12 cellular contexts compared by ENCODE assay signal in genomic region chr1:2216767-2217058, GRCh38. TPM values are rescaled to one million over a fixed set of nuclear protein-coding genes. Genes with fewer than 3 reads are reported as not detected.
DNase-seq lines count a peak whose midpoint lies in the region; ATAC-seq, FAIRE-seq and TF ChIP-seq lines count a peak whose summit lies in the region.
"Had no signal": no experiment of that assay in that cellular context is flagged by ENCODE, and none has a peak within 500 bp of the region (broad histone marks: within the 10 kb centered on the region; RNA-seq: fewer than 3 reads in every experiment).

No MANE protein-coding gene starts in this region.

- peak in 2 of 3 donors; percentile 16 to 63 for DNase-seq in right cardiac atrium
- no peak for DNase-seq in right atrium auricular region (ENCODE audit: low spot score)
- no peak for DNase-seq in H1 (ENCODE audit: low read depth in 1 of 2, low spot score in 2 of 2)
- no peak for DNase-seq in spleen
- DNase-seq in trophoblast cell, result no peak
- DNase-seq: Calu3; CD8-positive, alpha-beta T cell; DMS79 treated with DMSO at 0.1 percent for 48 hours; GF-D8 had no signal

- H3K27ac ChIP-seq in right cardiac atrium (ENCODE audit: low read length) (no peak overlapping the region), right atrium auricular region (no peak overlapping the region), H1 (ENCODE audit: low read depth, low read length) (no peak overlapping the region), spleen (peak overlapping the region in 5 of 8 donors; percentile 89 to 96 (median 93)), trophoblast cell (ENCODE audit: low read depth, low read length) (no peak overlapping the region)
- H3K27ac ChIP-seq: BLaER1 treated with 17β-estradiol and CSF1 and Interleukin-3, amounts not matched to agents 10 nM and 100 nM had no signal

- no peak for FAIRE-seq in H1 (lab: Jason Lieb, UNC)

- no peak for TF ChIP-seq CTCF in right atrium auricular region (IDR thresholded peaks at IDR 0.05)
- no peak for TF ChIP-seq CTCF in H1 (IDR thresholded peaks at IDR 0.05; ENCODE audit: control extremely low read depth in 1 of 3, insufficient read depth in 1 of 3, low read depth in 1 of 3, low read length in 3 of 3)
- TF ChIP-seq CTCF in spleen (IDR thresholded peaks at IDR 0.05 in 8 of 11, conservative IDR thresholded peaks at IDR 0.05 in 3 of 11), result no peak

- 0 out of 2 replicates have a peak overlapping the region, but pooled peaks have one; percentile 81 for H2BK15ac ChIP-seq in H1 (ENCODE audit: low read length)

- no peak overlapping the region for H2AFZ ChIP-seq in H1 (ENCODE audit: low read length)
- no peak overlapping the region for H2AFZ ChIP-seq in trophoblast cell (ENCODE audit: insufficient read depth, low read length, poor library complexity)

- 80% methylated on average over 7 of the region's 7 CpGs for WGBS in right cardiac atrium
- WGBS in H1 (ENCODE audit: extremely low coverage in 1 of 2, insufficient coverage in 1 of 2, insufficient read length in 1 of 2, insufficient replicate concordance in 2 of 2, low coverage in 1 of 2, low lambda C conversion rate in 2 of 2, missing lambda C conversion rate in 1 of 2), 2 experiments, result 85% methylated on average over 7 of the region's 7 CpGs; no CpG with 5 or more reads in 1 of the 2 experiments
- WGBS in spleen, 5 donors, result 68 to 89% (median 76%) methylated on average over 6 to 7 of the region's 7 CpGs
- WGBS in trophoblast cell (ENCODE audit: extremely low coverage, insufficient coverage, insufficient read length), result no CpG with 5 or more reads among the region's 7 CpGs

- no peak overlapping the region for H3K56ac ChIP-seq in H1 (replicated peaks; ENCODE audit: insufficient read length, low read depth, low read length)

- H3K4me1 ChIP-seq in right cardiac atrium (ENCODE audit: control insufficient read depth, insufficient read depth, low read length) (peaks cover 19% of the 10 kb centered on the region), right atrium auricular region (peaks cover 0 to 36% of the 10 kb centered on the region in 2 donors), H1 (replicated peaks in 1 of 4; ENCODE audit: control insufficient read depth in 3 of 4, insufficient read depth in 4 of 4, low read length in 3 of 4) (peaks cover 0 to 16% (median 11%) of the 10 kb centered on the region in 4 experiments; a peak in 6 of 7 replicates), spleen (peaks cover 17 to 55% (median 48%) of the 10 kb centered on the region in 6 donors), trophoblast cell (ENCODE audit: control insufficient read depth in 1 of 2, insufficient read depth in 2 of 2, low read length in 2 of 2) (peaks cover 23 to 24% of the 10 kb centered on the region in 2 experiments)

- H4K20me1 ChIP-seq in H1 (replicated peaks in 1 of 2; ENCODE audit: control insufficient read depth in 1 of 2, insufficient read depth in 2 of 2, low read length in 2 of 2), result no peaks in the 10 kb centered on the region
- H4K20me1 ChIP-seq: BLaER1 treated with 17β-estradiol and CSF1 and Interleukin-3, amounts not matched to agents 10 nM and 100 nM had no signal

- CTCF ChIA-PET in H1 (lab: Charles Lee; ENCODE audit: partially characterized antibody), result interaction anchor here (1.0 to 2.6 kb wide), 3 partner anchors 9 to 165 kb away, joined by 3 to 12 read pairs (median 8); no protein-coding TSS in a partner anchor

- TF ChIP-seq POLR2A in H1 (IDR thresholded peaks at IDR 0.05; ENCODE audit: control extremely low read depth in 1 of 2, low read depth in 2 of 2, low read length in 2 of 2) (no peak), spleen (IDR thresholded peaks at IDR 0.05) (no peak)

- no peak overlapping the region for H2AK5ac ChIP-seq in H1 (ENCODE audit: low read depth, low read length)
- no peak overlapping the region for H2AK5ac ChIP-seq in trophoblast cell (ENCODE audit: low read length)

- peak overlapping the region; percentile 43; the same call in 1 of the 2 replicates for H4K8ac ChIP-seq in H1 (ENCODE audit: extremely low read depth, insufficient read depth, low read length)
- no peak overlapping the region for H4K8ac ChIP-seq in trophoblast cell (ENCODE audit: low read depth, low read length)

- H4K5ac ChIP-seq in H1 (ENCODE audit: insufficient read length, low read depth, low read length), result no peak overlapping the region

- no peak overlapping the region for H4K12ac ChIP-seq in trophoblast cell (ENCODE audit: low read depth, low read length)

- H3K9ac ChIP-seq in H1 (replicated peaks in 1 of 4; ENCODE audit: extremely low read depth in 1 of 4, low read depth in 3 of 4, low read length in 3 of 4) (no peak overlapping the region), trophoblast cell (ENCODE audit: low read length) (no peak overlapping the region)
- H3K9ac ChIP-seq: BLaER1 treated with 17β-estradiol and CSF1 and Interleukin-3, amounts not matched to agents 10 nM and 100 nM had no signal

- H3K4ac ChIP-seq in H1 (replicated peaks; ENCODE audit: insufficient read length, low read depth, low read length), result no peak overlapping the region
- no peak overlapping the region for H3K4ac ChIP-seq in trophoblast cell (ENCODE audit: low read depth, low read length)

- H2BK12ac ChIP-seq in H1 (ENCODE audit: low read depth, low read length) (0 out of 2 replicates have a peak overlapping the region, but pooled peaks have one; percentile 60), trophoblast cell (ENCODE audit: low read length) (no peak overlapping the region)

- H3K27me3 ChIP-seq in right cardiac atrium (ENCODE audit: control insufficient read depth, insufficient read depth) (no peaks in the 10 kb centered on the region), right atrium auricular region (no peaks in the 10 kb centered on the region), H1 (replicated peaks in 1 of 4; ENCODE audit: control insufficient read depth in 3 of 4, extremely low read depth in 1 of 4, insufficient read depth in 3 of 4, low read length in 3 of 4) (no peaks in the 10 kb centered on the region), spleen (replicated peaks in 1 of 7) (peaks cover 0 to 19% (median 0%) of the 10 kb centered on the region in 7 donors), trophoblast cell (ENCODE audit: insufficient read depth, low read length) (no peaks in the 10 kb centered on the region)
- H3K27me3 ChIP-seq: BLaER1 treated with 17β-estradiol and CSF1 and Interleukin-3, amounts not matched to agents 10 nM and 100 nM had no signal

- H3K79me1 ChIP-seq in H1 (ENCODE audit: low read depth, low read length), result no peaks in the 10 kb centered on the region
- peaks cover 16% of the 10 kb centered on the region for H3K79me1 ChIP-seq in trophoblast cell (ENCODE audit: low read length)

- no peak overlapping the region for H3K4me2 ChIP-seq in H1 (ENCODE audit: insufficient read depth in 1 of 2, low read depth in 2 of 2, low read length in 2 of 2)
- no peak overlapping the region for H3K4me2 ChIP-seq in trophoblast cell (ENCODE audit: low read length)

- H3K18ac ChIP-seq in H1 (ENCODE audit: extremely low read depth, low read length), result no peak overlapping the region
- H3K18ac ChIP-seq in trophoblast cell (ENCODE audit: low read length), result no peak overlapping the region

- H3K23ac ChIP-seq in H1 (ENCODE audit: insufficient read length) (no peak overlapping the region), trophoblast cell (ENCODE audit: low read length) (no peak overlapping the region)

- peaks cover 3% of the 10 kb centered on the region; the same call in 1 of the 2 replicates for H3K23me2 ChIP-seq in H1 (ENCODE audit: low read depth, low read length)

- H2BK120ac ChIP-seq in H1 (replicated peaks; ENCODE audit: low read depth, low read length) (no peak overlapping the region), trophoblast cell (ENCODE audit: insufficient read depth, low read length, poor library complexity) (no peak overlapping the region)

- no peak overlapping the region for H2BK20ac ChIP-seq in H1 (ENCODE audit: low read length)

- no peak overlapping the region for H3K4me3 ChIP-seq in right cardiac atrium (ENCODE audit: low read length)
- no peak overlapping the region for H3K4me3 ChIP-seq in right atrium auricular region
- no peak overlapping the region for H3K4me3 ChIP-seq in H1 (ENCODE audit: extremely low read depth in 1 of 4, insufficient read depth in 2 of 4, low read depth in 3 of 4, low read length in 4 of 4)
- no peak overlapping the region for H3K4me3 ChIP-seq in spleen
- no peak overlapping the region for H3K4me3 ChIP-seq in trophoblast cell (ENCODE audit: low read depth, low read length)
- H3K4me3 ChIP-seq: BLaER1 treated with 17β-estradiol and CSF1 and Interleukin-3, amounts not matched to agents 10 nM and 100 nM; HAP-1 had no signal

- intact Hi-C loops in right cardiac atrium (cut with DNase I) (no loop called here), spleen (cut with DNase I; ENCODE audit: low total_unique reads) (no loop called here)

- no peak for TF ChIP-seq RAD21 in H1 (IDR thresholded peaks at IDR 0.05 in 1 of 2, conservative IDR thresholded peaks at IDR 0.05 in 1 of 2; ENCODE audit: low read depth in 2 of 2, low read length in 2 of 2)

- no peak overlapping the region for H2BK5ac ChIP-seq in H1 (ENCODE audit: low read depth, low read length)
- H2BK5ac ChIP-seq in trophoblast cell (ENCODE audit: low read depth, low read length, poor library complexity), result no peak overlapping the region

- no peaks in the 10 kb centered on the region for H3K79me2 ChIP-seq in H1 (ENCODE audit: control insufficient read depth in 1 of 2, insufficient read depth in 2 of 2, low read length in 2 of 2)
- H3K79me2 ChIP-seq in trophoblast cell (ENCODE audit: control insufficient read depth, insufficient read depth, low read length, poor library complexity), result peaks cover 12% of the 10 kb centered on the region

- TF ChIP-seq EP300 in H1 (IDR thresholded peaks at IDR 0.05; ENCODE audit: borderline replicate concordance in 1 of 2, low read depth in 2 of 2, low read length in 2 of 2), result no peak

- H4K91ac ChIP-seq in H1 (replicated peaks; ENCODE audit: insufficient read length, low read length), result no peak overlapping the region
- H4K91ac ChIP-seq in trophoblast cell (ENCODE audit: low read depth, low read length), result no peak overlapping the region

- H3K9me3 ChIP-seq in right cardiac atrium (ENCODE audit: control insufficient read depth, low read length) (no peaks in the 10 kb centered on the region), right atrium auricular region (no peaks in the 10 kb centered on the region), H1 (ENCODE audit: insufficient read depth in 2 of 2, low read depth in 1 of 2, low read length in 1 of 2) (no peaks in the 10 kb centered on the region), spleen (no peaks in the 10 kb centered on the region), trophoblast cell (ENCODE audit: insufficient read depth, low read depth, low read length) (peaks cover 2% of the 10 kb centered on the region)
- H3K9me3 ChIP-seq: BLaER1 treated with 17β-estradiol and CSF1 and Interleukin-3, amounts not matched to agents 10 nM and 100 nM; HAP-1 had no signal

- H3K36me3 ChIP-seq in right atrium auricular region (no peaks in the 10 kb centered on the region), H1 (ENCODE audit: control insufficient read depth in 2 of 4, insufficient read depth in 4 of 4, low read length in 3 of 4) (no peaks in the 10 kb centered on the region), spleen (no peaks in the 10 kb centered on the region), trophoblast cell (ENCODE audit: control insufficient read depth in 1 of 2, insufficient read depth in 2 of 2, low read length in 2 of 2) (no peaks in the 10 kb centered on the region)
- H3K36me3 ChIP-seq: BLaER1 treated with 17β-estradiol and CSF1 and Interleukin-3, amounts not matched to agents 10 nM and 100 nM; HAP-1 had no signal

- ATAC-seq in right cardiac atrium (no peak), GM18907 (IDR thresholded peaks at IDR 0.05; ENCODE audit: unreplicated experiment) (no peak)
- ATAC-seq: CD8-positive, alpha-beta T cell had no signal

- H3K14ac ChIP-seq in H1 (ENCODE audit: insufficient read length) (no peak overlapping the region), trophoblast cell (ENCODE audit: low read length) (no peak overlapping the region)

- POLR2A ChIA-PET in H1 (lab: Charles Lee; ENCODE audit: partially characterized antibody), result interaction anchor here (0.6 to 1.8 kb wide), 4 partner anchors 9 to 17 kb away, joined by 3 to 7 read pairs (median 5); no protein-coding TSS in a partner anchor

RNA-seq across cellular contexts. Expression of gene SKI, which starts 11.4 kb away (rescaled TPM):
- 10 to 100 TPM; 56.7 to 83.1 (median 68.9) TPM for total RNA-seq in right cardiac atrium
- polyA plus RNA-seq in right cardiac atrium, result 35.6 TPM
- 10 to 100 TPM; 36.7 to 57.2 TPM for total RNA-seq in right atrium auricular region
- total RNA-seq in H1 (2021; fragmentation: NEBNext Ultra II Directional; extraction: Animal tissue kit (Norgen Biotek cat#: 25700)), result 80.2 and 87.6 TPM in 2 replicates
- polyA plus RNA-seq in H1 (2011; rRNA removed), result 8.3 and 14.5 TPM in 2 replicates
- polyA plus RNA-seq in H1 (2011; cell fraction: cytosol; rRNA removed), result 8.6 TPM
- 19.2 TPM for polyA plus RNA-seq in H1 (2011; cell fraction: nucleus; rRNA removed)
- polyA plus RNA-seq in H1 (2012, experiment 1 of 2), result 24.8 to 35.9 TPM (median 32.3 TPM) in 4 replicates
- 36.5 TPM for polyA plus RNA-seq in H1 (2012, experiment 2 of 2)
- 40.2 TPM for polyA plus RNA-seq in H1 (2013, experiment 1 of 2)
- 39.7 TPM for polyA plus RNA-seq in H1 (2013, experiment 2 of 2)
- 6.3 and 7.3 TPM in 2 replicates for polyA minus RNA-seq in H1 (2011; rRNA and poly(A)+ RNA removed)
- polyA minus RNA-seq in H1 (2011; cell fraction: cytosol; rRNA and poly(A)+ RNA removed), result 30.0 TPM
- 27.1 TPM for polyA minus RNA-seq in H1 (2011; cell fraction: nucleus; rRNA and poly(A)+ RNA removed)
- total RNA-seq in spleen, result 10 to 100 TPM; 47.4 to 100.0 (median 64.0) TPM
- 10 to 100 TPM in 1 of 3 donors, 1 to 10 TPM in 2; 4.4 to 16.8 (median 6.5) TPM for polyA plus RNA-seq in spleen
- 73.3 and 73.7 TPM in 2 replicates for polyA plus RNA-seq in trophoblast cell (2013)

RNA-seq across cellular contexts. Expression of gene FAAP20, which starts 22.1 kb away (rescaled TPM):
- total RNA-seq in right cardiac atrium (10 to 100 TPM; 35.5 to 49.3 (median 37.2) TPM), right atrium auricular region (10 to 100 TPM; 18.5 to 24.3 TPM), spleen (10 to 100 TPM; 20.6 to 64.0 (median 46.6) TPM)
- polyA plus RNA-seq in right cardiac atrium (56.3 TPM), H1 (2011; rRNA removed) (58.4 and 106 TPM in 2 replicates), spleen (100 to 1,000 TPM in 1 of 3 donors, 10 to 100 TPM in 2; 66.8 to 113 (median 94.1) TPM)
- 99.8 and 103 TPM in 2 replicates for total RNA-seq in H1 (2021; fragmentation: NEBNext Ultra II Directional; extraction: Animal tissue kit (Norgen Biotek cat#: 25700))
- polyA plus RNA-seq in H1 (2011; cell fraction: cytosol; rRNA removed), result 49.4 TPM
- 69.8 TPM for polyA plus RNA-seq in H1 (2011; cell fraction: nucleus; rRNA removed)
- 51.1 to 69.6 TPM (median 60.7 TPM) in 4 replicates for polyA plus RNA-seq in H1 (2012, experiment 1 of 2)
- polyA plus RNA-seq in H1 (2012, experiment 2 of 2), result 65.5 TPM
- polyA plus RNA-seq in H1 (2013, experiment 1 of 2), result 95.7 TPM
- polyA plus RNA-seq in H1 (2013, experiment 2 of 2), result 90.2 TPM
- polyA minus RNA-seq in H1 (2011; rRNA and poly(A)+ RNA removed), result 5.5 and 6.4 TPM in 2 replicates
- polyA minus RNA-seq in H1 (2011; cell fraction: cytosol; rRNA and poly(A)+ RNA removed), result 32.8 TPM
- polyA minus RNA-seq in H1 (2011; cell fraction: nucleus; rRNA and poly(A)+ RNA removed), result 18.1 TPM
- polyA plus RNA-seq in trophoblast cell (2013), result 85.8 and 86.1 TPM in 2 replicates

Comparison
In these comparisons a context has a peak if more than half of its experiments do, and no peak if none do; other contexts are left out.
1. DNase-seq: peak in right cardiac atrium (2 of 3); none in right atrium auricular region (single experiment), H1 (0 of 2), spleen (single experiment) and trophoblast cell (0 of 2).
2. H3K27ac ChIP-seq: peak in spleen (5 of 8); none in right cardiac atrium (single experiment), right atrium auricular region (0 of 2), H1 (single experiment) and trophoblast cell (single experiment).